ENCODE assay signal across 14 cellular contexts in genomic region chr9:96559339-96559943, GRCh38.
"Had no signal": no experiment of that assay in that cellular context is flagged by ENCODE, and none has a peak within 500 bp of the region (broad histone marks: within the 10 kb centered on the region; RNA-seq: fewer than 3 reads in every experiment).

No MANE protein-coding gene starts in this region.

- H3K27me3 ChIP-seq: pancreas, SJSA1, stomach, tibial nerve had no signal

- H3K4me3 ChIP-seq: pancreas, SJSA1, skin epidermis, stomach, tibial nerve had no signal

- H3K27ac ChIP-seq: pancreas, SJSA1, stomach, VCaP had no signal

- H3K9me3 ChIP-seq: pancreas, stomach, tibial nerve had no signal

- DNase-seq: activated CD4-positive, alpha-beta T cell treated with anti-CD3 and anti-CD28 coated beads for 36 hours; activated CD8-positive, alpha-beta memory T cell treated with anti-CD3 and anti-CD28 coated beads, Interleukin-2, amount 50 U/mL, for 4 hours; activated CD8-positive, alpha-beta T cell treated with anti-CD3 and anti-CD28 coated beads for 36 hours; endodermal cell; erythroblast; mammary epithelial cell; pancreas; stimulated activated CD4-positive, alpha-beta T cell treated with anti-CD3 and anti-CD28 coated beads, Interleukin-4, amount 100 ng/mL, for 4 hours; stomach; T1000 had no signal

- ATAC-seq: activated CD4-positive, alpha-beta T cell treated with anti-CD3 and anti-CD28 coated beads for 36 hours; activated CD8-positive, alpha-beta T cell treated with anti-CD3 and anti-CD28 coated beads for 36 hours; pancreas had no signal
